Comparison of ENCODE assay signal across 8 cellular contexts in the genomic region with DNA sequence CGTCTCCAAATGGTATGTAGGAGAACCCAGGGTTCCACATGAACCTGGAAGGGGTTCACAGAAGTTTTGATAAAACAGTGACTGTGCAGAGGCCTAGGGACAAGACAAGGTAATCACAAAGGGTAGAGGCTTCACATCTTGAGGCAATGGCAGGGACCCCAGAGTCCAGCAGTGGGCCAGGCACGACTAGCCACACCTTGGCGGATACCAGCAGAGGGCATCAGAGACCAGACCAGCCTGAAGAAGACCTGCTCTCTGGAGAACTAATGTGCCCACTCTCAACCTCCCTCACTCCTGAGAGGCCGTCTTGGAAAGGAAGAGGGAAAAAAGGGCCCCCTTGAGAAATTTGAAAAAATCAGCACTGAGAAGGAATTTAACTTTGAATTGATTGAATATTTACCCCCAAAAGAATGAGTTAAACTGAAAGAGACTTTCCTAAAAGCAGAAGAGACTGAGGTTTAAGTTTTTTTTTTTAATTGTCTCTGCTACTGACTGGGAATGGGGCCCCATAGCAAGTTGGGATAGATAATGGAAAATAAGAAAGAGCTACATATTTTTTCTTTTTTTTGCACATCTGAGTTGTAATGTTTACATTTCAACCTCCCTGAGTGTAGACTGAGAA.
DNase-seq lines count a peak whose midpoint lies in the region; ATAC-seq and TF ChIP-seq lines count a peak whose summit lies in the region.

No MANE protein-coding gene starts in this region.

- H3K9me3 Mint-ChIP-seq in activated naive CD8-positive, alpha-beta T cell treated with anti-CD3 and anti-CD28 coated beads, Interleukin-2, amount 50 U/mL, for 24 hours: no peaks in the 10 kb centered on the region

- 53 to 67% methylated on average over 2 to 4 of the region's 4 CpGs for WGBS in transverse colon (ENCODE audit: low coverage in 1 of 2), 2 donors

- H3K4me3 ChIP-seq in transverse colon: no peak overlapping the region

- TF ChIP-seq EP300 in transverse colon (IDR thresholded peaks at IDR 0.05; ENCODE audit: low read depth): no peak

- TF ChIP-seq CTCF in transverse colon (IDR thresholded peaks at IDR 0.05): peak; percentile 54 to 63 (median 57)

- no peak overlapping the region for H3K4me3 Mint-ChIP-seq in activated naive CD8-positive, alpha-beta T cell treated with anti-CD3 and anti-CD28 coated beads, Interleukin-2, amount 50 U/mL, for 24 hours

- intact Hi-C loops in Right ventricle myocardium inferior (cut with DNase I): loop anchor here (5.0 kb wide), 1 partner anchor 297 kb away; no protein-coding TSS in a partner anchor
- intact Hi-C loops in cardiac septum (cut with DNase I): loop anchor here (5.0 to 10.0 kb wide), 3 partner anchors 108 to 281 kb away; partner anchors contain the start of gene PGRMC2
- intact Hi-C loops in transverse colon (cut with DNase I; ENCODE audit: low total_unique reads): loop anchor here (5.0 to 10.0 kb wide), 4 partner anchors 89 to 529 kb away; partner anchors contain the start of genes C4orf33, JADE1 and SCLT1

- no peak for TF ChIP-seq POLR2A in transverse colon (IDR thresholded peaks at IDR 0.05)

- peaks cover 4 to 10% (median 5%) of the 10 kb centered on the region in 4 donors for H3K4me1 ChIP-seq in transverse colon

- no peaks in the 10 kb centered on the region for H3K36me3 Mint-ChIP-seq in activated naive CD8-positive, alpha-beta T cell treated with anti-CD3 and anti-CD28 coated beads, Interleukin-2, amount 50 U/mL, for 24 hours (ENCODE audit: low read depth)

- H3K27ac Mint-ChIP-seq in activated naive CD8-positive, alpha-beta T cell treated with anti-CD3 and anti-CD28 coated beads, Interleukin-2, amount 50 U/mL, for 24 hours: no peak overlapping the region

- ATAC-seq in Right ventricle myocardium inferior (peak; percentile 72), HG02938 (IDR thresholded peaks at IDR 0.05; ENCODE audit: unreplicated experiment) (no peak)
- no peak for ATAC-seq in activated naive CD8-positive, alpha-beta T cell treated with anti-CD3 and anti-CD28 coated beads, Interleukin-2, amount 50 U/mL, for 24 hours

- H3K27me3 ChIP-seq in transverse colon: no peaks in the 10 kb centered on the region

- in situ Hi-C loops in transverse colon (cut with MboI; ENCODE audit: low pct_ligation_motif_present in 1 of 4, low pct_unique_long_range_greater_than_20kb in 1 of 4, low sequenced_read_pairs in 3 of 4): loop anchor here (10.0 to 25.0 kb wide), 5 partner anchors 103 to 522 kb away; partner anchors contain the start of genes PGRMC2 (in 2 of the 4), C4orf33 (in 1 of the 4) and SCLT1 (in 1 of the 4)

- H3K9me3 ChIP-seq in transverse colon: no peaks in the 10 kb centered on the region

- H3K4me1 Mint-ChIP-seq in activated naive CD8-positive, alpha-beta T cell treated with anti-CD3 and anti-CD28 coated beads, Interleukin-2, amount 50 U/mL, for 24 hours: no peaks in the 10 kb centered on the region

- no peak overlapping the region for H3K27ac ChIP-seq in transverse colon

- peaks cover 14% of the 10 kb centered on the region for H3K27me3 Mint-ChIP-seq in activated naive CD8-positive, alpha-beta T cell treated with anti-CD3 and anti-CD28 coated beads, Interleukin-2, amount 50 U/mL, for 24 hours

- no peak for DNase-seq in Right ventricle myocardium inferior (ENCODE audit: missing footprints)
- DNase-seq in cardiac septum (ENCODE audit: low spot score): no peak
- DNase-seq in LHCN-M2 (ENCODE audit: low read depth): peak; percentile 60
- peak; percentile 15 for DNase-seq in activated naive CD8-positive, alpha-beta T cell treated with anti-CD3 and anti-CD28 coated beads, Interleukin-2, amount 50 U/mL, for 24 hours
- peak; percentile 75 for DNase-seq in islet precursor cell
- DNase-seq in transverse colon: peak; percentile 54
- DNase-seq in NCI-H2196 treated with DMSO at 0.1 percent for 48 hours (lab: John Stamatoyannopoulos, UW; ENCODE audit: unreplicated experiment): no peak

- no peaks in the 10 kb centered on the region for H3K36me3 ChIP-seq in transverse colon

Comparison
In these comparisons a context has a peak if more than half of its experiments do, and no peak if none do; other contexts are left out.
1. DNase-seq: peak in LHCN-M2 (single experiment), activated naive CD8-positive, alpha-beta T cell treated with anti-CD3 and anti-CD28 coated beads, Interleukin-2, amount 50 U/mL, for 24 hours (single experiment), islet precursor cell (single experiment) and transverse colon (single experiment); none in Right ventricle myocardium inferior (single experiment), cardiac septum (single experiment) and NCI-H2196 treated with DMSO at 0.1 percent for 48 hours (single experiment).